18 cellular contexts compared by ENCODE assay signal in genomic region chr3:161859870-161860450, GRCh38.
"Had no signal": no experiment of that assay in that cellular context is flagged by ENCODE, and none has a peak within 500 bp of the region (broad histone marks: within the 10 kb centered on the region; RNA-seq: fewer than 3 reads in every experiment).

No MANE protein-coding gene starts in this region.

- H3K4me1 ChIP-seq: gastroesophageal sphincter, right atrium auricular region had no signal

- H3K27ac ChIP-seq: gastroesophageal sphincter, neutrophil, right atrium auricular region, transverse colon had no signal

- H3K36me3 ChIP-seq: gastroesophageal sphincter, neutrophil, right atrium auricular region, transverse colon had no signal

- H3K4me3 ChIP-seq: gastroesophageal sphincter, lung, right atrium auricular region, transverse colon had no signal

- DNase-seq: activated CD4-positive, alpha-beta T cell treated with anti-CD3 and anti-CD28 coated beads for 1 hour; activated CD4-positive, alpha-beta T cell treated with anti-CD3 and anti-CD28 coated beads, Interleukin-2, amount 50 U/mL, for 48 hours; activated effector memory CD4-positive, alpha-beta T cell treated with anti-CD3 and anti-CD28 coated beads, Interleukin-2, amount 50 U/mL, for 16 hours; activated T-cell treated with anti-CD3 and anti-CD28 coated beads, Interleukin-2, amount 50 U/mL, for 4 hours; amygdala; effector memory CD8-positive, alpha-beta T cell; hippocampal formation; immature natural killer cell; left cardiac atrium; naive thymus-derived CD4-positive, alpha-beta T cell; posterior cingulate gyrus; small intestine; transverse colon had no signal

- H3K9me3 ChIP-seq: gastroesophageal sphincter, neutrophil, right atrium auricular region, transverse colon had no signal

- ATAC-seq: activated T-cell treated with anti-CD3 and anti-CD28 coated beads, Interleukin-2, amount 50 U/mL, for 4 hours; effector memory CD8-positive, alpha-beta T cell; gastroesophageal sphincter; left cardiac atrium; naive thymus-derived CD4-positive, alpha-beta T cell; stimulated activated memory B cell treated with anti-CD40 and anti-IgM and Interleukin-4, amounts not matched to agents 10 μg/mL and 1 μg/mL and 100 μg/mL, for 72 hours had no signal

- H3K27me3 ChIP-seq: gastroesophageal sphincter, neutrophil, right atrium auricular region, transverse colon had no signal
